19 cellular contexts compared by ENCODE assay signal in genomic region chr2:200763422-200763821, GRCh38. TPM values are rescaled to one million over a fixed set of nuclear protein-coding genes. Genes with fewer than 3 reads are reported as not detected.
DNase-seq lines count a peak whose midpoint lies in the region; ATAC-seq and TF ChIP-seq lines count a peak whose summit lies in the region.
"Had no signal": no experiment of that assay in that cellular context is flagged by ENCODE, and none has a peak within 500 bp of the region (broad histone marks: within the 10 kb centered on the region; RNA-seq: fewer than 3 reads in every experiment).

No MANE protein-coding gene starts in this region.

- no peak overlapping the region for H2BK5ac ChIP-seq in IMR-90 (ENCODE audit: low read depth, low read length, poor library complexity, severe bottlenecking)

- TF ChIP-seq CTCF in IMR-90 (conservative IDR thresholded peaks at IDR 0.05; ENCODE audit: low read depth, low read length): no peak
- no peak for TF ChIP-seq CTCF in astrocyte of the spinal cord (IDR thresholded peaks at IDR 0.05; ENCODE audit: low read depth, low read length)

- H3K23ac ChIP-seq in IMR-90 (ENCODE audit: low read depth, low read length): no peak overlapping the region

- in situ Hi-C loops in IMR-90 (cut with MboI; ENCODE audit: low sequenced_read_pairs): no loop called here
- in situ Hi-C loops in astrocyte of the spinal cord (cut with HindIII; ENCODE audit: low sequenced_read_pairs): no loop called here

- H3K4me1 ChIP-seq in IMR-90 (ENCODE audit: control insufficient read depth, insufficient read depth, low read length): peaks cover 23% of the 10 kb centered on the region

- no peaks in the 10 kb centered on the region for H3K9me3 ChIP-seq in IMR-90 (ENCODE audit: control insufficient read depth, insufficient read depth, low read length)
- H3K9me3 ChIP-seq: BLaER1 treated with 17β-estradiol and CSF1 and Interleukin-3, amounts not matched to agents 10 nM and 100 nM; Caco-2 had no signal

- DNase-seq in IMR-90 (peak; percentile 69), astrocyte of the spinal cord (ENCODE audit: low read depth, low spot score) (peak; percentile 18), epithelial cell of prostate (ENCODE audit: low read depth, low spot score) (no peak), pulmonary artery endothelial cell (ENCODE audit: low read depth, low spot score) (peak; percentile 30), HEK293T (ENCODE audit: extremely low spot score) (no peak), GM03348 (ENCODE audit: low spot score) (no peak)
- no peak for DNase-seq in stimulated activated CD4-positive, alpha-beta T cell treated with anti-CD3 and anti-CD28 coated beads, Interleukin-15, amount 100 ng/mL, for 24 hours
- DNase-seq: Caco-2; CD4-positive, alpha-beta memory T cell; GOT3; HCEC 1CT; MM.1S; NCI-H1048; NCI-H1417 treated with DMSO at 0.1 percent for 48 hours; NCI-H187; NCI-H446; NCI-H526; Right ventricle myocardium superior had no signal

- BruUV-seq in IMR-90 (replicated peaks; lab: Mats Ljungman, UMichigan): no TSS peak

- H3K79me1 ChIP-seq in IMR-90 (ENCODE audit: low read depth in 1 of 2, low read length in 2 of 2): peaks cover 0 to 3% of the 10 kb centered on the region in 2 experiments; a peak in 1 of 4 replicates

- H2AFZ ChIP-seq in IMR-90 (replicated peaks; ENCODE audit: low read length, poor library complexity): no peak overlapping the region

- peak overlapping the region; percentile 83; the same call in 1 of the 2 replicates for H3K14ac ChIP-seq in IMR-90 (replicated peaks; ENCODE audit: low read depth, low read length)

- no peak overlapping the region for H2AK9ac ChIP-seq in IMR-90 (replicated peaks; ENCODE audit: low read depth, low read length, poor library complexity)

- no peak overlapping the region for H3K9ac ChIP-seq in IMR-90 (ENCODE audit: low read depth, low read length)
- H3K9ac ChIP-seq: BLaER1 treated with 17β-estradiol and CSF1 and Interleukin-3, amounts not matched to agents 10 nM and 100 nM had no signal

- no peak overlapping the region for H4K5ac ChIP-seq in IMR-90 (ENCODE audit: low read depth, low read length)

- H4K91ac ChIP-seq in IMR-90 (ENCODE audit: insufficient read depth, low read depth, low read length): peak overlapping the region; percentile 58

- WGBS in IMR-90 (ENCODE audit: extremely low coverage in 2 of 2, insufficient read length in 1 of 2), 2 experiments: no CpG with 5 or more reads among the region's 4 CpGs

- H3K27ac ChIP-seq in IMR-90 (ENCODE audit: insufficient read depth, low read length): no peak overlapping the region
- peak overlapping the region; percentile 99 for H3K27ac ChIP-seq in epithelial cell of prostate
- H3K27ac ChIP-seq: BLaER1 treated with 17β-estradiol and CSF1 and Interleukin-3, amounts not matched to agents 10 nM and 100 nM had no signal

- H3K4ac ChIP-seq in IMR-90 (ENCODE audit: low read depth, low read length): peak overlapping the region; percentile 66

- dilution Hi-C loops in IMR-90 (cut with HindIII; ENCODE audit: low sequenced_read_pairs, unreplicated experiment): no loop called here

- H3K36me3 ChIP-seq in IMR-90 (ENCODE audit: control insufficient read depth, insufficient read depth, low read length): no peaks in the 10 kb centered on the region

- intact Hi-C loops in IMR-90 (cut with micrococcal nuclease): no loop called here

- peak overlapping the region; percentile 42; the same call in 1 of the 2 replicates for H3K18ac ChIP-seq in IMR-90 (ENCODE audit: low read depth, low read length)

- peaks cover 21% of the 10 kb centered on the region for H3K9me1 ChIP-seq in IMR-90 (ENCODE audit: insufficient read depth, low read length)

- H3K27me3 ChIP-seq in IMR-90 (ENCODE audit: control insufficient read depth, insufficient read depth, low read length): no peaks in the 10 kb centered on the region
- H3K27me3 ChIP-seq: BLaER1 treated with 17β-estradiol and CSF1 and Interleukin-3, amounts not matched to agents 10 nM and 100 nM had no signal

- no peaks in the 10 kb centered on the region; the same call in 1 of the 2 replicates for H4K20me1 ChIP-seq in IMR-90 (ENCODE audit: insufficient read depth, low read length)
- H4K20me1 ChIP-seq: BLaER1 treated with 17β-estradiol and CSF1 and Interleukin-3, amounts not matched to agents 10 nM and 100 nM had no signal

- no peak overlapping the region for H3K4me2 ChIP-seq in IMR-90 (ENCODE audit: low read depth, low read length)
- H3K4me2 ChIP-seq: BLaER1 treated with 17β-estradiol and CSF1 and Interleukin-3, amounts not matched to agents 10 nM and 100 nM had no signal

- TF ChIP-seq POLR2A in IMR-90 (IDR thresholded peaks at IDR 0.05; ENCODE audit: low read depth, low read length): no peak

- H2BK120ac ChIP-seq in IMR-90 (ENCODE audit: low read depth, low read length): peak overlapping the region; percentile 68; the same call in 1 of the 2 replicates

- H3K4me3 ChIP-seq in IMR-90 (ENCODE audit: insufficient read depth, low read depth, low read length) (no peak overlapping the region), astrocyte of the spinal cord (ENCODE audit: low read depth, low read length) (no peak overlapping the region)
- H3K4me3 ChIP-seq: BLaER1 treated with 17β-estradiol and CSF1 and Interleukin-3, amounts not matched to agents 10 nM and 100 nM had no signal

- H2BK20ac ChIP-seq in IMR-90 (ENCODE audit: low read depth, low read length): peak overlapping the region; percentile 77; the same call in 1 of the 2 replicates

- H4K8ac ChIP-seq in IMR-90 (ENCODE audit: low read depth in 2 of 2, low read length in 2 of 2): 0 out of 4 replicates have a peak overlapping the region, but pooled peaks of 1 of the 2 experiments have one; percentile 21

- H2AK5ac ChIP-seq in IMR-90 (ENCODE audit: low read depth, low read length): peak overlapping the region; percentile 97

- ATAC-seq in IMR-90 (ENCODE audit: low read depth): no peak

- no peak for TF ChIP-seq RAD21 in IMR-90 (IDR thresholded peaks at IDR 0.05; ENCODE audit: low read length)

- H3K56ac ChIP-seq in IMR-90 (ENCODE audit: extremely low read depth, insufficient read depth, low read length): no peak overlapping the region

- H2BK15ac ChIP-seq in IMR-90 (ENCODE audit: low read depth, low read length): peak overlapping the region; percentile 88; the same call in 1 of the 3 replicates

- CTCF ChIA-PET in IMR-90 (lab: Yijun Ruan, JAX) (no interaction called here), HEK293T (lab: Yijun Ruan, JAX) (no interaction called here)

- POLR2A ChIA-PET in IMR-90 (lab: Charles Lee; ENCODE audit: unreplicated experiment): no interaction called here
- POLR2A ChIA-PET in HEK293T (lab: Yijun Ruan, JAX): no interaction called here

TF ChIP-seq in IMR-90, 13 proteins besides CTCF, POLR2A, EP300 and RAD21 (continues in another document):
- TF ChIP-seq CHD1 (IDR thresholded peaks at IDR 0.05; ENCODE audit: low read depth, low read length) (no peak), MXI1 (IDR thresholded peaks at IDR 0.05; ENCODE audit: borderline replicate concordance, low read depth, low read length) (no peak), USF2 (IDR thresholded peaks at IDR 0.05; ENCODE audit: low read depth, low read length) (no peak), NFE2L2 (IDR thresholded peaks at IDR 0.05; ENCODE audit: low read depth, low read length) (no peak), RCOR1 (IDR thresholded peaks at IDR 0.05; ENCODE audit: insufficient replicate concordance, low read length) (no peak), BHLHE40 (IDR thresholded peaks at IDR 0.05; ENCODE audit: low read depth, low read length) (no peak), RFX5 (IDR thresholded peaks at IDR 0.05; ENCODE audit: low read depth, low read length) (no peak), FOS (IDR thresholded peaks at IDR 0.05; ENCODE audit: low read depth, low read length) (no peak), SMC3 (IDR thresholded peaks at IDR 0.05; ENCODE audit: low read depth, low read length) (no peak), MAZ (IDR thresholded peaks at IDR 0.05; ENCODE audit: borderline replicate concordance, low read depth, low read length) (no peak), MAFK (IDR thresholded peaks at IDR 0.05; ENCODE audit: low read depth, low read length) (no peak)

TF ChIP-seq in HEK293T, 16 proteins besides CTCF, POLR2A, EP300 and RAD21:
- no peak for TF ChIP-seq NFRKB (IDR thresholded peaks at IDR 0.05)
- TF ChIP-seq SUZ12 (IDR thresholded peaks at IDR 0.05): no peak
- TF ChIP-seq ELF4 (IDR thresholded peaks at IDR 0.05): no peak
- no peak for TF ChIP-seq SP1 (IDR thresholded peaks at IDR 0.05)
- no peak for TF ChIP-seq LEF1 (IDR thresholded peaks at IDR 0.05; ENCODE audit: borderline replicate concordance)
- no peak for TF ChIP-seq FOXM1 (IDR thresholded peaks at IDR 0.05; ENCODE audit: borderline replicate concordance)
- TF ChIP-seq FOXA1 (IDR thresholded peaks at IDR 0.05): no peak
- TF ChIP-seq PKNOX1 (IDR thresholded peaks at IDR 0.05): no peak
- TF ChIP-seq L3MBTL2 (conservative IDR thresholded peaks at IDR 0.05): no peak
- TF ChIP-seq ARNT (IDR thresholded peaks at IDR 0.05): no peak
- no peak for TF ChIP-seq TARDBP (IDR thresholded peaks at IDR 0.05)
- TF ChIP-seq HDGF (IDR thresholded peaks at IDR 0.05; ENCODE audit: borderline replicate concordance): no peak
- TF ChIP-seq CTBP1 (IDR thresholded peaks at IDR 0.05; ENCODE audit: borderline replicate concordance): no peak
- no peak for TF ChIP-seq ZNF384 (IDR thresholded peaks at IDR 0.05)
- TF ChIP-seq BHLHE40 (IDR thresholded peaks at IDR 0.05; ENCODE audit: borderline replicate concordance): no peak
- no peak for TF ChIP-seq FOXK2 (IDR thresholded peaks at IDR 0.05)

RNA-seq across cellular contexts. Expression of gene BZW1, which starts 48.3 kb away (rescaled TPM):
- total RNA-seq in IMR-90 (2012; rRNA removed) (268 and 323 TPM in 2 replicates), pulmonary artery endothelial cell (747 and 842 TPM in 2 replicates)
- 187 and 204 TPM in 2 replicates for polyA plus RNA-seq in IMR-90 (2012; rRNA removed)
- 31.6 and 185 TPM in 2 replicates for polyA plus RNA-seq in IMR-90 (2012; cell fraction: cytosol; rRNA removed)
- 11.5 and 146 TPM in 2 replicates for polyA plus RNA-seq in IMR-90 (2012; cell fraction: nucleus; rRNA removed; ENCODE audit: low replicate concordance)

Comparison
In these comparisons a context has a peak if more than half of its experiments do, and no peak if none do; other contexts are left out.
1. DNase-seq: peak in IMR-90 (single experiment), astrocyte of the spinal cord (single experiment) and pulmonary artery endothelial cell (single experiment); none in epithelial cell of prostate (single experiment), HEK293T (single experiment), stimulated activated CD4-positive, alpha-beta T cell treated with anti-CD3 and anti-CD28 coated beads, Interleukin-15, amount 100 ng/mL, for 24 hours (single experiment) and GM03348 (single experiment).